In genomic region chr1:25572107-25572506, GRCh38 we compare ENCODE assay signal across 1 cellular context.
TF ChIP-seq lines count a peak whose summit lies in the region.

No MANE protein-coding gene starts in this region.

TF ChIP-seq in HepG2, 621 proteins besides CTCF, POLR2A, EP300 and RAD21:
- TF ChIP-seq SP140L (CRISPR knock-in tag; IDR thresholded peaks at IDR 0.05; ENCODE audit: borderline replicate concordance) = no peak
- no peak for TF ChIP-seq SP5 (CRISPR knock-in tag; IDR thresholded peaks at IDR 0.05; ENCODE audit: borderline replicate concordance, low read depth)
- no peak for TF ChIP-seq SMARCC2 (IDR thresholded peaks at IDR 0.05)
- TF ChIP-seq CENPT (CRISPR knock-in tag; IDR thresholded peaks at IDR 0.05; ENCODE audit: low read depth) = no peak
- no peak for TF ChIP-seq PLRG1 (conservative IDR thresholded peaks at IDR 0.05)
- no peak for TF ChIP-seq SMAD3 (CRISPR knock-in tag; IDR thresholded peaks at IDR 0.05)
- no peak for TF ChIP-seq ZSCAN12 (CRISPR knock-in tag; IDR thresholded peaks at IDR 0.05)
- TF ChIP-seq TCF7 (IDR thresholded peaks at IDR 0.05; ENCODE audit: low read depth) = no peak
- TF ChIP-seq ZNF780A (CRISPR knock-in tag; IDR thresholded peaks at IDR 0.05) = no peak
- no peak for TF ChIP-seq SAP130 (CRISPR knock-in tag; IDR thresholded peaks at IDR 0.05; ENCODE audit: low read depth)
- no peak for TF ChIP-seq DBP (CRISPR knock-in tag; IDR thresholded peaks at IDR 0.05; ENCODE audit: not compliant biosample characterization)
- TF ChIP-seq FOXO1 (CRISPR knock-in tag; IDR thresholded peaks at IDR 0.05) = no peak
- TF ChIP-seq, protein P1, sequence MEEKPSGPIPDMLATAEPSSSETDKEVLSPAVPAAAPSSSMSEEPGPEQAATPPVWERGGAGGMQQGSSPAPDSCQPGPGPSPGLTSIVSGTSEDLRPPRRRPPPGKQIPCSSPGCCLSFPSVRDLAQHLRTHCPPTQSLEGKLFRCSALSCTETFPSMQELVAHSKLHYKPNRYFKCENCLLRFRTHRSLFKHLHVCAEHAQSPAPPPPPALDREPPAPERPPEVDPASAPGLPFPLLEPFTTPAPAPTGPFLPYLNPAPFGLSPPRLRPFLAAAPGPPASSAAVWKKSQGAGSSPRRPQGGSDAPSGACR (CRISPR knock-in tag; IDR thresholded peaks at IDR 0.05) = no peak
